1 cellular context compared by ENCODE assay signal in the genomic region with DNA sequence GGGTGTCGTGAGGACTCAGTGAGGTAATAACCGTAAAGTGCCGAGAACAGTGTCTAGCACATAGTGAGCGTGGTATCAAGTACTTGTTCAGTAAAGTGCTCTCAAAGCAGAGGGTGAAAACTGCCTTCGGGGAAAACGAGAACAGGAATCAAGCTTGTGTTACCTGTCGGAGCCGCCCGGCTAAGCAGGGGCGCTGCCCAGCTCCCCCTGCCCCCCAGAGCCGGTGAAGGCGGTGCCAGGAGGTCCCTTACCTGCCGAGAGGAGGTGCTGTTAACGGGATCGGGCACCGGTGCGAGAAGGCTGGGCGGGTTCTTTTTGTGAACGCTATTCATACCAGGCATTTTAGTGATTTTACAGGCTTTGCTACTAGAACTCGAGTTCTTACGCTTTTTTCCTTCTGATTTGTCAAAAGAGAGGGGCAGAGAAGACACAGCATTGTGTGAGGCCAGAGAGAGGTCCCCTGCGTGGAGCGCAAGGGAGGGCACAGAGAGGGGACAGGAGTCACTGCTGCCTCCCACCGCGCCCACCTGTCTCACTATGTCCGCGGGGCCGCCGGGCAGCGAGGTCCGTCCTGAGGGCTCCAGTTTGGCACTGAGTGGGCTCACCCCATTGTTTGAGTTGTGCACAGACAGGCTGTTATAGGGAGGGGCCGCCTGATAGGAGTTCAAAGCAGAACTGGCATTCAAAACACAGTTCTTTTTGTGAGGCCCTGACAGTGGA.
TF ChIP-seq lines count a peak whose summit lies in the region.

No MANE protein-coding gene starts in this region.

TF ChIP-seq in WTC11, 78 proteins besides CTCF, POLR2A, EP300 and RAD21 (continued from another document):
- TF ChIP-seq, protein P1, sequence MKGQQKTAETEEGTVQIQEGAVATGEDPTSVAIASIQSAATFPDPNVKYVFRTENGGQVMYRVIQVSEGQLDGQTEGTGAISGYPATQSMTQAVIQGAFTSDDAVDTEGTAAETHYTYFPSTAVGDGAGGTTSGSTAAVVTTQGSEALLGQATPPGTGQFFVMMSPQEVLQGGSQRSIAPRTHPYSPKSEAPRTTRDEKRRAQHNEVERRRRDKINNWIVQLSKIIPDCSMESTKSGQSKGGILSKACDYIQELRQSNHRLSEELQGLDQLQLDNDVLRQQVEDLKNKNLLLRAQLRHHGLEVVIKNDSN (CRISPR knock-in tag; IDR thresholded peaks at IDR 0.05), result no peak
- TF ChIP-seq MLX (CRISPR knock-in tag; IDR thresholded peaks at IDR 0.05) (no peak), EMX1 (CRISPR knock-in tag; IDR thresholded peaks at IDR 0.05) (no peak), CREM (CRISPR knock-in tag; IDR thresholded peaks at IDR 0.05) (no peak), ZNF396 (CRISPR knock-in tag; IDR thresholded peaks at IDR 0.05; ENCODE audit: borderline replicate concordance) (no peak), MAX (CRISPR knock-in tag; IDR thresholded peaks at IDR 0.05) (no peak), STAT6 (CRISPR knock-in tag; conservative IDR thresholded peaks at IDR 0.05; ENCODE audit: low read depth) (no peak), TCF7 (CRISPR knock-in tag; IDR thresholded peaks at IDR 0.05; ENCODE audit: low read depth) (no peak)
- TF ChIP-seq, protein P2, sequence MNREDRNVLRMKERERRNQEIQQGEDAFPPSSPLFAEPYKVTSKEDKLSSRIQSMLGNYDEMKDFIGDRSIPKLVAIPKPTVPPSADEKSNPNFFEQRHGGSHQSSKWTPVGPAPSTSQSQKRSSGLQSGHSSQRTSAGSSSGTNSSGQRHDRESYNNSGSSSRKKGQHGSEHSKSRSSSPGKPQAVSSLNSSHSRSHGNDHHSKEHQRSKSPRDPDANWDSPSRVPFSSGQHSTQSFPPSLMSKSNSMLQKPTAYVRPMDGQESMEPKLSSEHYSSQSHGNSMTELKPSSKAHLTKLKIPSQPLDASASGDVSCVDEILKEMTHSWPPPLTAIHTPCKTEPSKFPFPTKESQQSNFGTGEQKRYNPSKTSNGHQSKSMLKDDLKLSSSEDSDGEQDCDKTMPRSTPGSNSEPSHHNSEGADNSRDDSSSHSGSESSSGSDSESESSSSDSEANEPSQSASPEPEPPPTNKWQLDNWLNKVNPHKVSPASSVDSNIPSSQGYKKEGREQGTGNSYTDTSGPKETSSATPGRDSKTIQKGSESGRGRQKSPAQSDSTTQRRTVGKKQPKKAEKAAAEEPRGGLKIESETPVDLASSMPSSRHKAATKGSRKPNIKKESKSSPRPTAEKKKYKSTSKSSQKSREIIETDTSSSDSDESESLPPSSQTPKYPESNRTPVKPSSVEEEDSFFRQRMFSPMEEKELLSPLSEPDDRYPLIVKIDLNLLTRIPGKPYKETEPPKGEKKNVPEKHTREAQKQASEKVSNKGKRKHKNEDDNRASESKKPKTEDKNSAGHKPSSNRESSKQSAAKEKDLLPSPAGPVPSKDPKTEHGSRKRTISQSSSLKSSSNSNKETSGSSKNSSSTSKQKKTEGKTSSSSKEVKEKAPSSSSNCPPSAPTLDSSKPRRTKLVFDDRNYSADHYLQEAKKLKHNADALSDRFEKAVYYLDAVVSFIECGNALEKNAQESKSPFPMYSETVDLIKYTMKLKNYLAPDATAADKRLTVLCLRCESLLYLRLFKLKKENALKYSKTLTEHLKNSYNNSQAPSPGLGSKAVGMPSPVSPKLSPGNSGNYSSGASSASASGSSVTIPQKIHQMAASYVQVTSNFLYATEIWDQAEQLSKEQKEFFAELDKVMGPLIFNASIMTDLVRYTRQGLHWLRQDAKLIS (CRISPR knock-in tag; IDR thresholded peaks at IDR 0.05; ENCODE audit: borderline replicate concordance), result no peak
TF ChIP-seq in WTC11: peak in this region for 0.
